8 cellular contexts compared by ENCODE assay signal in genomic region chrX:2609431-2610238, GRCh38.
A peak's percentile ranks its signal among the peaks of the same experiment; 100 is the strongest.
DNase-seq lines count a peak whose midpoint lies in the region; ATAC-seq and TF ChIP-seq lines count a peak whose summit lies in the region.

No MANE protein-coding gene starts in this region.

- peak; percentile 44 for ATAC-seq in GM19025 (IDR thresholded peaks at IDR 0.05; ENCODE audit: low read depth, unreplicated experiment)

- no peaks in the 10 kb centered on the region for H3K4me1 ChIP-seq in ovary (ENCODE audit: insufficient read depth)

- no peaks in the 10 kb centered on the region for H3K36me3 ChIP-seq in ovary

- WGBS in ovary, 3 donors, result 0 to 1% (median 0%) methylated on average over 21 to 44 of the region's 44 CpGs

- no peaks in the 10 kb centered on the region for H3K9me3 ChIP-seq in ovary

- TF ChIP-seq POLR2A in NB4 (IDR thresholded peaks at IDR 0.05; ENCODE audit: extremely low read depth, insufficient read length) (no peak), ovary (IDR thresholded peaks at IDR 0.05) (no peak)

- peak overlapping the region; percentile 43 for H3K27ac ChIP-seq in 22Rv1
- peak overlapping the region; percentile 20 to 63 for H3K27ac ChIP-seq in ovary

- intact Hi-C loops in ovary (cut with DNase I), result loop anchor here in 3 of 4 donors (10.0 kb wide), 3 partner anchors 1015 to 1155 kb away; partner anchors contain the start of genes AKAP17A (in 1 of the 3) and ASMTL (in 1 of the 3)

- no peak for TF ChIP-seq EP300 in ovary (IDR thresholded peaks at IDR 0.05)

- TF ChIP-seq CTCF in 22Rv1 (IDR thresholded peaks at IDR 0.05) (peak; percentile 40), NB4 (IDR thresholded peaks at IDR 0.05; ENCODE audit: low read depth, low read length) (no peak), epithelial cell of esophagus (IDR thresholded peaks at IDR 0.05; ENCODE audit: insufficient read depth, low read depth, low read length, missing control alignments) (no peak), ovary (IDR thresholded peaks at IDR 0.05) (no peak)

- H3K27me3 ChIP-seq in ovary, result no peaks in the 10 kb centered on the region

- H3K4me3 ChIP-seq in NB4 (ENCODE audit: low read depth, low read length), result peak overlapping the region; percentile 60
- H3K4me3 ChIP-seq in epithelial cell of esophagus (ENCODE audit: low read length), result peak overlapping the region; percentile 78
- peak overlapping the region; percentile 60 for H3K4me3 ChIP-seq in ovary

- DNase-seq in NB4 (ENCODE audit: low read depth) (no peak), epithelial cell of esophagus (ENCODE audit: low read depth) (peak; percentile 34), ovary (no peak), COR-L47 (lab: John Stamatoyannopoulos, UW) (no peak), NOMO-1 treated with dmso at 0.1 percent for 144 hours (lab: John Stamatoyannopoulos, UW; ENCODE audit: unreplicated experiment) (no peak)
- no peak for DNase-seq in activated CD8-positive, alpha-beta memory T cell treated with anti-CD3 and anti-CD28 coated beads, Interleukin-2, amount 50 U/mL, for 48 hours
